ENCODE assay signal across 1 cellular context in the genomic region with DNA sequence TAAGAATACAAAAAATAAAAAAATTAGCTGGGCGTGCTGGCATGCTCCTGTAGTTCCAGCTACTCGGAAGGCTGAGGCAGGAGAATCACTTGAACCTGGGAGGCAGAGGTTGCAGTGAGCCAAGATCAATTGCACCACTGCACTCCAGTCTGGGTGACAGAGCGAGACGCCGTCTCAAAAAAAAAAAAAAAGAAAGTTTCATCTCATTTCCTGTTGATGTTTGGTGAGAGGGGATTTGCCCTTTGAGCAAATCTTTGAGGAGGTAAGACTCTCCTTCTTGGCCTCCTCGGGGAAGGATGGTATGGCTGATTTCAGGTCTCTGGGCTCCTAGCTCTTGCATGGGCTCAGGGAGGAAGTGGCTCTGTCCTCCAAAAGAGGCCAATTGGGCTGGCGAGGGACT.
A peak's percentile ranks its signal among the peaks of the same experiment; 100 is the strongest.
TF ChIP-seq lines count a peak whose summit lies in the region.

No MANE protein-coding gene starts in this region.

TF ChIP-seq in GM12878, 131 proteins besides CTCF, POLR2A, EP300 and RAD21:
- 0 out of 2 replicates have a peak, but pooled peaks have one; percentile 30 for TF ChIP-seq ZNF384 (IDR thresholded peaks at IDR 0.05; ENCODE audit: borderline replicate concordance, low read depth, low read length)
- TF ChIP-seq EZH2 (IDR thresholded peaks at IDR 0.05; ENCODE audit: borderline replicate concordance, control insufficient read depth, low read depth, low read length): no peak
